17 cellular contexts compared by ENCODE assay signal in genomic region chr3:57086201-57086600, GRCh38.
DNase-seq lines count a peak whose midpoint lies in the region; ATAC-seq lines count a peak whose summit lies in the region.
"Had no signal": no experiment of that assay in that cellular context is flagged by ENCODE, and none has a peak within 500 bp of the region (broad histone marks: within the 10 kb centered on the region; RNA-seq: fewer than 3 reads in every experiment).

No MANE protein-coding gene starts in this region.

- ATAC-seq in HG03571 (IDR thresholded peaks at IDR 0.05; ENCODE audit: unreplicated experiment) = no peak
- ATAC-seq: GM12878 had no signal

- H3K27me3 ChIP-seq in adipocyte (replicated peaks; ENCODE audit: control insufficient read depth, insufficient read depth, low read length) = no peaks in the 10 kb centered on the region
- H3K27me3 ChIP-seq: BE2C, SJCRH30 had no signal

- DNase-seq in Ammon's horn (ENCODE audit: low spot score) (peak; percentile 72), adipocyte (ENCODE audit: low read depth) (no peak), globus pallidus (ENCODE audit: low spot score) (peak; percentile 87), pons (ENCODE audit: low spot score) (peak; percentile 90), GM19238 (ENCODE audit: insufficient read length, low spot score) (no peak), NOMO-1 treated with dmso at 0.1 percent for 144 hours (lab: John Stamatoyannopoulos, UW; ENCODE audit: unreplicated experiment) (no peak), NAMALWA (ENCODE audit: low spot score) (no peak)
- DNase-seq: BE2C; Caco-2; CD4-positive, CD25-positive, alpha-beta regulatory T cell; GOT3; NCI-H1105 treated with DMSO at 0.1 percent for 48 hours; NCI-H1694 treated with DMSO at 0.1 percent for 48 hours; NCI-H510A had no signal

- peaks cover 27% of the 10 kb centered on the region for H3K4me1 ChIP-seq in adipocyte (ENCODE audit: control insufficient read depth, insufficient read depth, low read length)
- H3K4me1 ChIP-seq: BE2C, Caco-2 had no signal

- no peaks in the 10 kb centered on the region for H3K9me3 ChIP-seq in adipocyte (ENCODE audit: control insufficient read depth, low read length)
- H3K9me3 ChIP-seq: BE2C, Caco-2, SJCRH30 had no signal

- peak overlapping the region; percentile 4 for H3K9ac ChIP-seq in adipocyte (ENCODE audit: low read length)

- H3K4me3 ChIP-seq in adipocyte (ENCODE audit: low read length) = no peak overlapping the region
- H3K4me3 ChIP-seq: GM12878, SJCRH30 had no signal

- H3K36me3 ChIP-seq in adipocyte (ENCODE audit: control insufficient read depth, insufficient read depth, low read length, severe bottlenecking) = no peaks in the 10 kb centered on the region
- H3K36me3 ChIP-seq: BE2C, SJCRH30 had no signal

Comparison
In these comparisons a context has a peak if more than half of its experiments do, and no peak if none do; other contexts are left out.
1. DNase-seq: peak in Ammon's horn (single experiment), globus pallidus (single experiment) and pons (single experiment); none in adipocyte (single experiment), GM19238 (single experiment), NOMO-1 treated with dmso at 0.1 percent for 144 hours (single experiment) and NAMALWA (single experiment).